Comparison of ENCODE assay signal across 1 cellular context in the genomic region with DNA sequence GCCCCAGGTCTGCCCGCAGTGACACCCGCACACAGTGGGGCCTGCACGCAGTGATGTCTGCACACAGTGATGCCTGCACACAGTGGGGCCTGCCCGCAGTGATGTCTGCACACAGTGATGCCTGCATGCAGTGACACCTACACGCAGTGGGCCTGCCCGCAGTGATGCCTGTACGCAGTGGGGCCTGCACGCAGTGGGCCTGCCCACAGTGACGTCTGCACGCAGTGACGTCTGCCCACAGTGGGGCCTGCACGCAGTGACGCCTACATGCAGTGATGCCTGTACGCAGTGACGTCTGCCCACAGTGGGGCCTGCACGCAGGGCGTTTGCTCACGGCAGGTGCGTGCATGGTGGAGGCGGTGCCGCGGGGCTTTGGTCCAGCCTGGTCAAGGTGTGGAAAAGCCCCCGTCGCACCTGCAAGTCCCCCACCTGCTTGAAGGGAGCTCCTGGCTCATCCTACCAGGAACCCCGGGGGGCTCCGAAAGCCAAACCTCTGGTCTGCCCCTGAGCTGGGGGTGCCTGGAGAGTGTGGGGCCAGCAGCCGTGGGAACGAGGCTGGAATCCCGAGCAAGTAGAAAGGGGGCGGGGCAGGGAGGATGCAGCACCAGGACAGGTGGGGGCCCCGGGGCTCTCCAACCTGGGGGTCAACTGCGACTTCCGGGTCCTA.
TF ChIP-seq lines count a peak whose summit lies in the region.

No MANE protein-coding gene starts in this region.

TF ChIP-seq in H1, 55 proteins besides CTCF, POLR2A, EP300 and RAD21:
- TF ChIP-seq CREB1 (IDR thresholded peaks at IDR 0.05): no peak
- no peak for TF ChIP-seq HDAC2 (IDR thresholded peaks at IDR 0.05; ENCODE audit: borderline replicate concordance in 1 of 2, low read depth in 2 of 2, low read length in 2 of 2)
- no peak for TF ChIP-seq NANOG (IDR thresholded peaks at IDR 0.05; ENCODE audit: insufficient read depth, low read depth, low read length, poor library complexity, severe bottlenecking)
- no peak for TF ChIP-seq EGR1 (IDR thresholded peaks at IDR 0.05; ENCODE audit: borderline replicate concordance, low read depth, low read length)
- TF ChIP-seq, protein P1, sequence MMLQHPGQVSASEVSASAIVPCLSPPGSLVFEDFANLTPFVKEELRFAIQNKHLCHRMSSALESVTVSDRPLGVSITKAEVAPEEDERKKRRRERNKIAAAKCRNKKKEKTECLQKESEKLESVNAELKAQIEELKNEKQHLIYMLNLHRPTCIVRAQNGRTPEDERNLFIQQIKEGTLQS (IDR thresholded peaks at IDR 0.05; ENCODE audit: insufficient read depth, low read depth, low read length): no peak
- TF ChIP-seq KDM1A (IDR thresholded peaks at IDR 0.05; ENCODE audit: borderline replicate concordance, low read length): no peak
- TF ChIP-seq, protein P2, sequence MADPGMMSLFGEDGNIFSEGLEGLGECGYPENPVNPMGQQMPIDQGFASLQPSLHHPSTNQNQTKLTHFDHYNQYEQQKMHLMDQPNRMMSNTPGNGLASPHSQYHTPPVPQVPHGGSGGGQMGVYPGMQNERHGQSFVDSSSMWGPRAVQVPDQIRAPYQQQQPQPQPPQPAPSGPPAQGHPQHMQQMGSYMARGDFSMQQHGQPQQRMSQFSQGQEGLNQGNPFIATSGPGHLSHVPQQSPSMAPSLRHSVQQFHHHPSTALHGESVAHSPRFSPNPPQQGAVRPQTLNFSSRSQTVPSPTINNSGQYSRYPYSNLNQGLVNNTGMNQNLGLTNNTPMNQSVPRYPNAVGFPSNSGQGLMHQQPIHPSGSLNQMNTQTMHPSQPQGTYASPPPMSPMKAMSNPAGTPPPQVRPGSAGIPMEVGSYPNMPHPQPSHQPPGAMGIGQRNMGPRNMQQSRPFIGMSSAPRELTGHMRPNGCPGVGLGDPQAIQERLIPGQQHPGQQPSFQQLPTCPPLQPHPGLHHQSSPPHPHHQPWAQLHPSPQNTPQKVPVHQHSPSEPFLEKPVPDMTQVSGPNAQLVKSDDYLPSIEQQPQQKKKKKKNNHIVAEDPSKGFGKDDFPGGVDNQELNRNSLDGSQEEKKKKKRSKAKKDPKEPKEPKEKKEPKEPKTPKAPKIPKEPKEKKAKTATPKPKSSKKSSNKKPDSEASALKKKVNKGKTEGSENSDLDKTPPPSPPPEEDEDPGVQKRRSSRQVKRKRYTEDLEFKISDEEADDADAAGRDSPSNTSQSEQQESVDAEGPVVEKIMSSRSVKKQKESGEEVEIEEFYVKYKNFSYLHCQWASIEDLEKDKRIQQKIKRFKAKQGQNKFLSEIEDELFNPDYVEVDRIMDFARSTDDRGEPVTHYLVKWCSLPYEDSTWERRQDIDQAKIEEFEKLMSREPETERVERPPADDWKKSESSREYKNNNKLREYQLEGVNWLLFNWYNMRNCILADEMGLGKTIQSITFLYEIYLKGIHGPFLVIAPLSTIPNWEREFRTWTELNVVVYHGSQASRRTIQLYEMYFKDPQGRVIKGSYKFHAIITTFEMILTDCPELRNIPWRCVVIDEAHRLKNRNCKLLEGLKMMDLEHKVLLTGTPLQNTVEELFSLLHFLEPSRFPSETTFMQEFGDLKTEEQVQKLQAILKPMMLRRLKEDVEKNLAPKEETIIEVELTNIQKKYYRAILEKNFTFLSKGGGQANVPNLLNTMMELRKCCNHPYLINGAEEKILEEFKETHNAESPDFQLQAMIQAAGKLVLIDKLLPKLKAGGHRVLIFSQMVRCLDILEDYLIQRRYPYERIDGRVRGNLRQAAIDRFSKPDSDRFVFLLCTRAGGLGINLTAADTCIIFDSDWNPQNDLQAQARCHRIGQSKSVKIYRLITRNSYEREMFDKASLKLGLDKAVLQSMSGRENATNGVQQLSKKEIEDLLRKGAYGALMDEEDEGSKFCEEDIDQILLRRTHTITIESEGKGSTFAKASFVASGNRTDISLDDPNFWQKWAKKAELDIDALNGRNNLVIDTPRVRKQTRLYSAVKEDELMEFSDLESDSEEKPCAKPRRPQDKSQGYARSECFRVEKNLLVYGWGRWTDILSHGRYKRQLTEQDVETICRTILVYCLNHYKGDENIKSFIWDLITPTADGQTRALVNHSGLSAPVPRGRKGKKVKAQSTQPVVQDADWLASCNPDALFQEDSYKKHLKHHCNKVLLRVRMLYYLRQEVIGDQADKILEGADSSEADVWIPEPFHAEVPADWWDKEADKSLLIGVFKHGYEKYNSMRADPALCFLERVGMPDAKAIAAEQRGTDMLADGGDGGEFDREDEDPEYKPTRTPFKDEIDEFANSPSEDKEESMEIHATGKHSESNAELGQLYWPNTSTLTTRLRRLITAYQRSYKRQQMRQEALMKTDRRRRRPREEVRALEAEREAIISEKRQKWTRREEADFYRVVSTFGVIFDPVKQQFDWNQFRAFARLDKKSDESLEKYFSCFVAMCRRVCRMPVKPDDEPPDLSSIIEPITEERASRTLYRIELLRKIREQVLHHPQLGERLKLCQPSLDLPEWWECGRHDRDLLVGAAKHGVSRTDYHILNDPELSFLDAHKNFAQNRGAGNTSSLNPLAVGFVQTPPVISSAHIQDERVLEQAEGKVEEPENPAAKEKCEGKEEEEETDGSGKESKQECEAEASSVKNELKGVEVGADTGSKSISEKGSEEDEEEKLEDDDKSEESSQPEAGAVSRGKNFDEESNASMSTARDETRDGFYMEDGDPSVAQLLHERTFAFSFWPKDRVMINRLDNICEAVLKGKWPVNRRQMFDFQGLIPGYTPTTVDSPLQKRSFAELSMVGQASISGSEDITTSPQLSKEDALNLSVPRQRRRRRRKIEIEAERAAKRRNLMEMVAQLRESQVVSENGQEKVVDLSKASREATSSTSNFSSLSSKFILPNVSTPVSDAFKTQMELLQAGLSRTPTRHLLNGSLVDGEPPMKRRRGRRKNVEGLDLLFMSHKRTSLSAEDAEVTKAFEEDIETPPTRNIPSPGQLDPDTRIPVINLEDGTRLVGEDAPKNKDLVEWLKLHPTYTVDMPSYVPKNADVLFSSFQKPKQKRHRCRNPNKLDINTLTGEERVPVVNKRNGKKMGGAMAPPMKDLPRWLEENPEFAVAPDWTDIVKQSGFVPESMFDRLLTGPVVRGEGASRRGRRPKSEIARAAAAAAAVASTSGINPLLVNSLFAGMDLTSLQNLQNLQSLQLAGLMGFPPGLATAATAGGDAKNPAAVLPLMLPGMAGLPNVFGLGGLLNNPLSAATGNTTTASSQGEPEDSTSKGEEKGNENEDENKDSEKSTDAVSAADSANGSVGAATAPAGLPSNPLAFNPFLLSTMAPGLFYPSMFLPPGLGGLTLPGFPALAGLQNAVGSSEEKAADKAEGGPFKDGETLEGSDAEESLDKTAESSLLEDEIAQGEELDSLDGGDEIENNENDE (IDR thresholded peaks at IDR 0.05; ENCODE audit: insufficient replicate concordance, low read length): no peak
- TF ChIP-seq MAFK (IDR thresholded peaks at IDR 0.05; ENCODE audit: low read depth, low read length): no peak
- no peak for TF ChIP-seq TAF1 (IDR thresholded peaks at IDR 0.05; ENCODE audit: low read depth, low read length)
- TF ChIP-seq CHD1 (IDR thresholded peaks at IDR 0.05; ENCODE audit: low read depth, low read length): no peak
- no peak for TF ChIP-seq TBP (IDR thresholded peaks at IDR 0.05; ENCODE audit: low read depth, low read length)
- no peak for TF ChIP-seq TEAD4 (IDR thresholded peaks at IDR 0.05; ENCODE audit: low read depth, low read length)
